Comparison of ENCODE assay signal across 11 cellular contexts in genomic region chr18:24446953-24447537, GRCh38. TPM values are rescaled to one million over a fixed set of nuclear protein-coding genes. Genes with fewer than 3 reads are reported as not detected.
DNase-seq lines count a peak whose midpoint lies in the region; TF ChIP-seq lines count a peak whose summit lies in the region.
"Had no signal": no experiment of that assay in that cellular context is flagged by ENCODE, and none has a peak within 500 bp of the region (broad histone marks: within the 10 kb centered on the region; RNA-seq: fewer than 3 reads in every experiment).

No MANE protein-coding gene starts in this region.

- H3K4me1 ChIP-seq in MM.1S (ENCODE audit: low read length) (peaks cover 48% of the 10 kb centered on the region), neural progenitor cell (no peaks in the 10 kb centered on the region)
- H3K4me1 ChIP-seq: body of pancreas had no signal

- H3K79me2 ChIP-seq in MM.1S (ENCODE audit: low read length) (no peaks in the 10 kb centered on the region), neural progenitor cell (ENCODE audit: low read depth) (no peaks in the 10 kb centered on the region)

- no peaks in the 10 kb centered on the region for H3K4me1 Mint-ChIP-seq in brain
- no peaks in the 10 kb centered on the region for H3K4me1 Mint-ChIP-seq in neural progenitor cell

- H3K27me3 Mint-ChIP-seq in brain (no peaks in the 10 kb centered on the region), neural progenitor cell (ENCODE audit: insufficient read depth, low read depth) (no peaks in the 10 kb centered on the region)

- no peak overlapping the region for H3K27ac ChIP-seq in MM.1S (ENCODE audit: low read length)
- H3K27ac ChIP-seq in neural progenitor cell = no peak overlapping the region
- H3K27ac ChIP-seq: body of pancreas had no signal

- H3K4me3 Mint-ChIP-seq in brain (no peak overlapping the region), neural progenitor cell (no peak overlapping the region)

- no peaks in the 10 kb centered on the region for H3K9me2 ChIP-seq in MM.1S (replicated peaks; ENCODE audit: insufficient read depth, low read length)

- H3F3A ChIP-seq in MM.1S (ENCODE audit: insufficient read depth, low read length) = peaks cover 27% of the 10 kb centered on the region
- H3F3A ChIP-seq in neural progenitor cell (ENCODE audit: low read depth) = peaks cover 4% of the 10 kb centered on the region

- H3K9ac ChIP-seq in MM.1S (ENCODE audit: low read length) (no peak overlapping the region), neural progenitor cell (no peak overlapping the region)

- no peak overlapping the region for H2AFZ ChIP-seq in MM.1S (ENCODE audit: low read length)
- H2AFZ ChIP-seq in neural progenitor cell (replicated peaks) = no peak overlapping the region

- H3K27ac Mint-ChIP-seq in brain (peak overlapping the region in 2 of 5 experiments; percentile 40 to 58), neural progenitor cell (no peak overlapping the region)

- no peaks in the 10 kb centered on the region for H3K27me3 ChIP-seq in MM.1S (replicated peaks; ENCODE audit: insufficient read depth, low read length)
- H3K27me3 ChIP-seq in neural progenitor cell = no peaks in the 10 kb centered on the region
- H3K27me3 ChIP-seq: body of pancreas had no signal

- H3K4me2 ChIP-seq in MM.1S (ENCODE audit: low read depth, low read length) (peak overlapping the region; percentile 58), neural progenitor cell (no peak overlapping the region)

- H3K9me3 Mint-ChIP-seq in brain (no peaks in the 10 kb centered on the region), neural progenitor cell (no peaks in the 10 kb centered on the region)

- H3K4me3 ChIP-seq in MM.1S (ENCODE audit: low read length) (0 out of 2 replicates have a peak overlapping the region, but pooled peaks have one; percentile 10), neural progenitor cell (no peak overlapping the region)
- H3K4me3 ChIP-seq: body of pancreas had no signal

- H3K36me3 ChIP-seq in MM.1S (replicated peaks; ENCODE audit: insufficient read depth, low read length) (no peaks in the 10 kb centered on the region), neural progenitor cell (peaks cover 38% of the 10 kb centered on the region)

- DNase-seq in DMS53 (lab: John Stamatoyannopoulos, UW) (peak; percentile 4), DMS53 treated with DMSO at 0.1 percent for 48 hours (lab: John Stamatoyannopoulos, UW; ENCODE audit: unreplicated experiment) (no peak), MM.1S (peak; percentile 19), neural progenitor cell (ENCODE audit: low spot score) (no peak), A172 (ENCODE audit: low spot score) (no peak), GM20000 (ENCODE audit: low spot score) (no peak)
- no peak for DNase-seq in activated CD4-positive, CD25-positive, alpha-beta regulatory T cell (lab: John Stamatoyannopoulos, UW)
- DNase-seq: 8988T, body of pancreas, NCI-H510A had no signal

- peaks cover 67% of the 10 kb centered on the region for H3K36me3 Mint-ChIP-seq in brain
- peaks cover 24% of the 10 kb centered on the region for H3K36me3 Mint-ChIP-seq in neural progenitor cell

- H3K9me3 ChIP-seq in MM.1S (replicated peaks; ENCODE audit: insufficient read depth, low read length) (no peaks in the 10 kb centered on the region), neural progenitor cell (ENCODE audit: low read depth) (no peaks in the 10 kb centered on the region)
- H3K9me3 ChIP-seq: body of pancreas had no signal

- TF ChIP-seq CTCF in MM.1S (IDR thresholded peaks at IDR 0.05; ENCODE audit: low read length) (peak; percentile 47), brain (conservative IDR thresholded peaks at IDR 0.05) (peak; percentile 27 to 28), neural progenitor cell (IDR thresholded peaks at IDR 0.05) (peak; percentile 10), GM20000 (IDR thresholded peaks at IDR 0.05; ENCODE audit: extremely low read depth, missing control alignments) (no peak)

- no peaks in the 10 kb centered on the region for H4K20me1 ChIP-seq in MM.1S (ENCODE audit: insufficient read depth, low read length)
- no peaks in the 10 kb centered on the region for H4K20me1 ChIP-seq in neural progenitor cell (ENCODE audit: low read depth)

RNA-seq across cellular contexts. Expression of gene HRH4, which starts 13.4 kb away (rescaled TPM):
- polyA plus RNA-seq in brain (ENCODE audit: insufficient read depth, low read depth, low replicate concordance) = not detected
- 0.13 TPM in 1 of 2 replicates, not detected in the other for total RNA-seq in neural progenitor cell (ENCODE audit: low replicate concordance)
- not detected in 2 replicates for total RNA-seq in A172 (2014; rRNA removed; shearing (Covaris generic))
- total RNA-seq: body of pancreas had no signal

RNA-seq across cellular contexts. Expression of gene IMPACT, which starts 20.6 kb away (rescaled TPM):
- polyA plus RNA-seq in brain (ENCODE audit: insufficient read depth, low read depth, low replicate concordance) = 11.0 TPM
- total RNA-seq in neural progenitor cell (ENCODE audit: low replicate concordance) = 41.6 and 66.5 TPM in 2 replicates
- total RNA-seq in A172 (2014; rRNA removed; shearing (Covaris generic)) = 12.3 and 22.9 TPM in 2 replicates

RNA-seq across cellular contexts. Expression of gene OSBPL1A, which starts 49.4 kb away (rescaled TPM):
- 47.2 TPM for polyA plus RNA-seq in brain (ENCODE audit: insufficient read depth, low read depth, low replicate concordance)
- 54.2 and 75.0 TPM in 2 replicates for total RNA-seq in neural progenitor cell (ENCODE audit: low replicate concordance)
- total RNA-seq in A172 (2014; rRNA removed; shearing (Covaris generic)) = 54.2 and 76.9 TPM in 2 replicates

Comparison
In these comparisons a context has a peak if more than half of its experiments do, and no peak if none do; other contexts are left out.
1. DNase-seq: peak in DMS53 (single experiment) and MM.1S (single experiment); none in DMS53 treated with DMSO at 0.1 percent for 48 hours (single experiment), neural progenitor cell (single experiment), A172 (single experiment), activated CD4-positive, CD25-positive, alpha-beta regulatory T cell (0 of 4) and GM20000 (single experiment).